In the genomic region with DNA sequence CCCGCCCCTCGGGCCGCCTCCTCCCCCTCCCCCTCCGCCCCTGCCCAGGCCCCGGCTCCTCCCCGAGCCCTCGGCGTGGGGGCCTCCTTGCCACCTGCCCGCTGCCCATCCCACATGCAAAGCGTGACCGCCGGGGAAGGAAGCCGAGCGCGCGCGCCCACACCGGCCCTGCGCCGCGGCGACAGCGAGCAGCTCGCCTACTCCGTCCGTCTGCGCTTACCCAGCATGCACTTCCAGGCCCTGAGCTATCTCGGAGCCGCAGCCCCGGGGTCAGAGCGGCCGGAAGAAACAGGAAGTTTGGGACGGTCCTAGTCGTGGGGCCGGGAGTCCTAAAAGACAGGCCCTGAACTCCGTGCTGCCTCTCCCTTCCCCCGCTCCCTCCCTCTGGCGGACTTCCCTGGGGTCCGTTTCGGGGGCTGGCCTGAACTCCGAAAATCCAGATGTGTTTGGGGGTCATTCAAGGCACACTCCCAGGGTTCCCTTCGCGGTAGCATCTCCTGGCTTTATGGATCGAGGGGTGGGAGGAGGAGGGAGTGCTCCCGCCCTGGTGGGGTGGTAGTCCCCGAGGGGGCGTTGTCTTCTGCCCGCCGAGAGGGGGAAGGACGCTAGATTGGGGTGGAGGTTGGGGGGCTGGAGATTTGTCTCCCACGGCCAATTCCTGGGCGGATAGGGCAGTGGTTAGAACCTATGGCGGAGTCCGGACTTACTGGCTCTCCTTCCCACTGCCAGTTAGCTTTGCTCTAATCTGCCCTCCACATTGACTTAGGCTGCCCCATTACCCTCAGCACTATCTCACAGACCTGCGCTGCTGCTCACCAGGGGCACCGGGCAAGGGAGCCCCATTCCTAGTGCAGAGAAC, we compare ENCODE assay signal across 8 cellular contexts. TPM values are rescaled to one million over a fixed set of nuclear protein-coding genes. Genes with fewer than 3 reads are reported as not detected.
DNase-seq lines count a peak whose midpoint lies in the region; ATAC-seq and TF ChIP-seq lines count a peak whose summit lies in the region.

No MANE protein-coding gene starts in this region.

- ATAC-seq in GM21717 (IDR thresholded peaks at IDR 0.05; ENCODE audit: unreplicated experiment) (peak; percentile 69), right lobe of liver (peak; percentile 74 to 80 (median 76))
- ATAC-seq in stimulated activated naive CD8-positive, alpha-beta T cell treated with anti-CD3 and anti-CD28 coated beads, Interleukin-15, Interleukin-2, amounts not matched to agents 100 U/mL and 50 U/mL, for 24 hours: peak; percentile 70

- DNase-seq in NCI-H2029 (lab: John Stamatoyannopoulos, UW) (peak; percentile 29), NCI-H2029 treated with DMSO at 0.1 percent for 48 hours (lab: John Stamatoyannopoulos, UW) (no peak), KBM-7 (peak; percentile 97), SW480 (ENCODE audit: low spot score) (peak; percentile 32), dermis blood vessel endothelial cell (peak; percentile 52), right lobe of liver (peak; percentile 67 to 81 (median 70))
- DNase-seq in stimulated activated naive CD8-positive, alpha-beta T cell treated with anti-CD3 and anti-CD28 coated beads, Interleukin-15, Interleukin-2, amounts not matched to agents 100 U/mL and 50 U/mL, for 24 hours: peak; percentile 63

- H3K36me3 ChIP-seq in right lobe of liver: no peaks in the 10 kb centered on the region

- no peaks in the 10 kb centered on the region for H3K27me3 ChIP-seq in right lobe of liver

- peak overlapping the region in 2 of 3 donors; percentile 36 to 40 for H3K27ac ChIP-seq in right lobe of liver

- intact Hi-C loops in right lobe of liver (cut with DNase I): no loop called here

- in situ Hi-C loops in KBM-7 (cut with MboI; ENCODE audit: low pct_unique_long_range_greater_than_20kb, low sequenced_read_pairs): no loop called here

- H3K9me3 ChIP-seq in right lobe of liver: no peaks in the 10 kb centered on the region

- peak overlapping the region; percentile 27 to 48 (median 48) for H3K4me3 ChIP-seq in right lobe of liver

- 13% methylated on average over 13 of the region's 56 CpGs for WGBS in right lobe of liver (ENCODE audit: insufficient coverage, low coverage, low lambda C conversion rate, missing lambda C conversion rate)

- TF ChIP-seq POLR2A in right lobe of liver (IDR thresholded peaks at IDR 0.05): peak; percentile 39

- no peak for TF ChIP-seq CTCF in right lobe of liver (IDR thresholded peaks at IDR 0.05)

- no peaks in the 10 kb centered on the region for H3K4me1 ChIP-seq in right lobe of liver

RNA-seq across cellular contexts. Expression of gene BCORL1, which starts 25.0 kb away (rescaled TPM):
- total RNA-seq in dermis blood vessel endothelial cell (3.4 and 7.1 TPM in 2 replicates), right lobe of liver (1 to 10 TPM; 2.7 to 9.0 (median 4.8) TPM)

RNA-seq across cellular contexts. Expression of gene UTP14A, which starts 51.5 kb away (rescaled TPM):
- total RNA-seq in dermis blood vessel endothelial cell: 20.9 and 25.0 TPM in 2 replicates
- 10 to 100 TPM in 1 of 6 experiments, 1 to 10 TPM in 5; 4.2 to 10.6 (median 6.6) TPM for total RNA-seq in right lobe of liver
